ENCODE assay signal across 1 cellular context in genomic region chr19:50328257-50329145, GRCh38.
TF ChIP-seq lines count a peak whose summit lies in the region.

No MANE protein-coding gene starts in this region.

TF ChIP-seq in HEK293, 187 proteins besides CTCF, POLR2A, EP300 and RAD21 (continued from another document):
- TF ChIP-seq, protein P1, sequence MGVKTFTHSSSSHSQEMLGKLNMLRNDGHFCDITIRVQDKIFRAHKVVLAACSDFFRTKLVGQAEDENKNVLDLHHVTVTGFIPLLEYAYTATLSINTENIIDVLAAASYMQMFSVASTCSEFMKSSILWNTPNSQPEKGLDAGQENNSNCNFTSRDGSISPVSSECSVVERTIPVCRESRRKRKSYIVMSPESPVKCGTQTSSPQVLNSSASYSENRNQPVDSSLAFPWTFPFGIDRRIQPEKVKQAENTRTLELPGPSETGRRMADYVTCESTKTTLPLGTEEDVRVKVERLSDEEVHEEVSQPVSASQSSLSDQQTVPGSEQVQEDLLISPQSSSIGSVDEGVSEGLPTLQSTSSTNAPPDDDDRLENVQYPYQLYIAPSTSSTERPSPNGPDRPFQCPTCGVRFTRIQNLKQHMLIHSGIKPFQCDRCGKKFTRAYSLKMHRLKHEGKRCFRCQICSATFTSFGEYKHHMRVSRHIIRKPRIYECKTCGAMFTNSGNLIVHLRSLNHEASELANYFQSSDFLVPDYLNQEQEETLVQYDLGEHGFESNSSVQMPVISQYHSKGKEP (tag by site-specific recombination; IDR thresholded peaks at IDR 0.05): no peak
- TF ChIP-seq SETDB1 (IDR thresholded peaks at IDR 0.05; ENCODE audit: insufficient read length, low read length) (no peak), ZNF426 (tag by site-specific recombination; IDR thresholded peaks at IDR 0.05) (no peak), YY2 (tag by site-specific recombination; IDR thresholded peaks at IDR 0.05) (0 out of 2 replicates have a peak, but pooled peaks have one; percentile 18), ZNF391 (tag by site-specific recombination; IDR thresholded peaks at IDR 0.05; ENCODE audit: borderline replicate concordance, low read depth) (peak; percentile 23; the same call in 1 of the 2 replicates), ZNF549 (tag by site-specific recombination; IDR thresholded peaks at IDR 0.05) (no peak), ZNF510 (tag by site-specific recombination; IDR thresholded peaks at IDR 0.05; ENCODE audit: insufficient replicate concordance) (no peak), ZNF560 (tag by site-specific recombination; IDR thresholded peaks at IDR 0.05; ENCODE audit: borderline replicate concordance) (peak; percentile 78), ZNF501 (tag by site-specific recombination; IDR thresholded peaks at IDR 0.05) (no peak), ZNF16 (tag by site-specific recombination; IDR thresholded peaks at IDR 0.05; ENCODE audit: low read depth) (no peak), GLI2 (tag by site-specific recombination; IDR thresholded peaks at IDR 0.05; ENCODE audit: borderline replicate concordance, low read depth) (no peak), ZNF777 (tag by site-specific recombination; IDR thresholded peaks at IDR 0.05; ENCODE audit: borderline replicate concordance) (peak; percentile 95), ZNF621 (tag by site-specific recombination; IDR thresholded peaks at IDR 0.05) (no peak), SCRT1 (tag by site-specific recombination; IDR thresholded peaks at IDR 0.05; ENCODE audit: borderline replicate concordance) (no peak), ZFHX2 (tag by site-specific recombination; conservative IDR thresholded peaks at IDR 0.05) (peak; percentile 54; the same call in 1 of the 2 replicates), TSHZ1 (tag by site-specific recombination; IDR thresholded peaks at IDR 0.05; ENCODE audit: borderline replicate concordance) (no peak), ZNF19 (tag by site-specific recombination; IDR thresholded peaks at IDR 0.05; ENCODE audit: low read depth) (no peak), ZNF571 (tag by site-specific recombination; IDR thresholded peaks at IDR 0.05) (no peak), ZNF645 (tag by site-specific recombination; IDR thresholded peaks at IDR 0.05) (no peak), GLI4 (tag by site-specific recombination; IDR thresholded peaks at IDR 0.05) (no peak), ZNF623 (tag by site-specific recombination; IDR thresholded peaks at IDR 0.05) (no peak)
- TF ChIP-seq, protein P2, sequence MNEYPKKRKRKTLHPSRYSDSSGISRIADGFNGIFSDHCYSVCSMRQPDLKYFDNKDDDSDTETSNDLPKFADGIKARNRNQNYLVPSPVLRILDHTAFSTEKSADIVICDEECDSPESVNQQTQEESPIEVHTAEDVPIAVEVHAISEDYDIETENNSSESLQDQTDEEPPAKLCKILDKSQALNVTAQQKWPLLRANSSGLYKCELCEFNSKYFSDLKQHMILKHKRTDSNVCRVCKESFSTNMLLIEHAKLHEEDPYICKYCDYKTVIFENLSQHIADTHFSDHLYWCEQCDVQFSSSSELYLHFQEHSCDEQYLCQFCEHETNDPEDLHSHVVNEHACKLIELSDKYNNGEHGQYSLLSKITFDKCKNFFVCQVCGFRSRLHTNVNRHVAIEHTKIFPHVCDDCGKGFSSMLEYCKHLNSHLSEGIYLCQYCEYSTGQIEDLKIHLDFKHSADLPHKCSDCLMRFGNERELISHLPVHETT (tag by site-specific recombination; IDR thresholded peaks at IDR 0.05): no peak
- TF ChIP-seq, protein P3, sequence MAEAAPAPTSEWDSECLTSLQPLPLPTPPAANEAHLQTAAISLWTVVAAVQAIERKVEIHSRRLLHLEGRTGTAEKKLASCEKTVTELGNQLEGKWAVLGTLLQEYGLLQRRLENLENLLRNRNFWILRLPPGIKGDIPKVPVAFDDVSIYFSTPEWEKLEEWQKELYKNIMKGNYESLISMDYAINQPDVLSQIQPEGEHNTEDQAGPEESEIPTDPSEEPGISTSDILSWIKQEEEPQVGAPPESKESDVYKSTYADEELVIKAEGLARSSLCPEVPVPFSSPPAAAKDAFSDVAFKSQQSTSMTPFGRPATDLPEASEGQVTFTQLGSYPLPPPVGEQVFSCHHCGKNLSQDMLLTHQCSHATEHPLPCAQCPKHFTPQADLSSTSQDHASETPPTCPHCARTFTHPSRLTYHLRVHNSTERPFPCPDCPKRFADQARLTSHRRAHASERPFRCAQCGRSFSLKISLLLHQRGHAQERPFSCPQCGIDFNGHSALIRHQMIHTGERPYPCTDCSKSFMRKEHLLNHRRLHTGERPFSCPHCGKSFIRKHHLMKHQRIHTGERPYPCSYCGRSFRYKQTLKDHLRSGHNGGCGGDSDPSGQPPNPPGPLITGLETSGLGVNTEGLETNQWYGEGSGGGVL (tag by site-specific recombination; IDR thresholded peaks at IDR 0.05): peak; percentile 27; the same call in 1 of the 2 replicates
- TF ChIP-seq, protein P4, sequence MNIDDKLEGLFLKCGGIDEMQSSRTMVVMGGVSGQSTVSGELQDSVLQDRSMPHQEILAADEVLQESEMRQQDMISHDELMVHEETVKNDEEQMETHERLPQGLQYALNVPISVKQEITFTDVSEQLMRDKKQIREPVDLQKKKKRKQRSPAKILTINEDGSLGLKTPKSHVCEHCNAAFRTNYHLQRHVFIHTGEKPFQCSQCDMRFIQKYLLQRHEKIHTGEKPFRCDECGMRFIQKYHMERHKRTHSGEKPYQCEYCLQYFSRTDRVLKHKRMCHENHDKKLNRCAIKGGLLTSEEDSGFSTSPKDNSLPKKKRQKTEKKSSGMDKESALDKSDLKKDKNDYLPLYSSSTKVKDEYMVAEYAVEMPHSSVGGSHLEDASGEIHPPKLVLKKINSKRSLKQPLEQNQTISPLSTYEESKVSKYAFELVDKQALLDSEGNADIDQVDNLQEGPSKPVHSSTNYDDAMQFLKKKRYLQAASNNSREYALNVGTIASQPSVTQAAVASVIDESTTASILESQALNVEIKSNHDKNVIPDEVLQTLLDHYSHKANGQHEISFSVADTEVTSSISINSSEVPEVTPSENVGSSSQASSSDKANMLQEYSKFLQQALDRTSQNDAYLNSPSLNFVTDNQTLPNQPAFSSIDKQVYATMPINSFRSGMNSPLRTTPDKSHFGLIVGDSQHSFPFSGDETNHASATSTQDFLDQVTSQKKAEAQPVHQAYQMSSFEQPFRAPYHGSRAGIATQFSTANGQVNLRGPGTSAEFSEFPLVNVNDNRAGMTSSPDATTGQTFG (tag by site-specific recombination; IDR thresholded peaks at IDR 0.05; ENCODE audit: borderline replicate concordance): no peak
- TF ChIP-seq, protein P5, sequence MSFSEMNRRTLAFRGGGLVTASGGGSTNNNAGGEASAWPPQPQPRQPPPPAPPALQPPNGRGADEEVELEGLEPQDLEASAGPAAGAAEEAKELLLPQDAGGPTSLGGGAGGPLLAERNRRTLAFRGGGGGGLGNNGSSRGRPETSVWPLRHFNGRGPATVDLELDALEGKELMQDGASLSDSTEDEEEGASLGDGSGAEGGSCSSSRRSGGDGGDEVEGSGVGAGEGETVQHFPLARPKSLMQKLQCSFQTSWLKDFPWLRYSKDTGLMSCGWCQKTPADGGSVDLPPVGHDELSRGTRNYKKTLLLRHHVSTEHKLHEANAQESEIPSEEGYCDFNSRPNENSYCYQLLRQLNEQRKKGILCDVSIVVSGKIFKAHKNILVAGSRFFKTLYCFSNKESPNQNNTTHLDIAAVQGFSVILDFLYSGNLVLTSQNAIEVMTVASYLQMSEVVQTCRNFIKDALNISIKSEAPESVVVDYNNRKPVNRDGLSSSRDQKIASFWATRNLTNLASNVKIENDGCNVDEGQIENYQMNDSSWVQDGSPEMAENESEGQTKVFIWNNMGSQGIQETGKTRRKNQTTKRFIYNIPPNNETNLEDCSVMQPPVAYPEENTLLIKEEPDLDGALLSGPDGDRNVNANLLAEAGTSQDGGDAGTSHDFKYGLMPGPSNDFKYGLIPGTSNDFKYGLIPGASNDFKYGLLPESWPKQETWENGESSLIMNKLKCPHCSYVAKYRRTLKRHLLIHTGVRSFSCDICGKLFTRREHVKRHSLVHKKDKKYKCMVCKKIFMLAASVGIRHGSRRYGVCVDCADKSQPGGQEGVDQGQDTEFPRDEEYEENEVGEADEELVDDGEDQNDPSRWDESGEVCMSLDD (tag by site-specific recombination; IDR thresholded peaks at IDR 0.05): no peak
- TF ChIP-seq, protein P6, sequence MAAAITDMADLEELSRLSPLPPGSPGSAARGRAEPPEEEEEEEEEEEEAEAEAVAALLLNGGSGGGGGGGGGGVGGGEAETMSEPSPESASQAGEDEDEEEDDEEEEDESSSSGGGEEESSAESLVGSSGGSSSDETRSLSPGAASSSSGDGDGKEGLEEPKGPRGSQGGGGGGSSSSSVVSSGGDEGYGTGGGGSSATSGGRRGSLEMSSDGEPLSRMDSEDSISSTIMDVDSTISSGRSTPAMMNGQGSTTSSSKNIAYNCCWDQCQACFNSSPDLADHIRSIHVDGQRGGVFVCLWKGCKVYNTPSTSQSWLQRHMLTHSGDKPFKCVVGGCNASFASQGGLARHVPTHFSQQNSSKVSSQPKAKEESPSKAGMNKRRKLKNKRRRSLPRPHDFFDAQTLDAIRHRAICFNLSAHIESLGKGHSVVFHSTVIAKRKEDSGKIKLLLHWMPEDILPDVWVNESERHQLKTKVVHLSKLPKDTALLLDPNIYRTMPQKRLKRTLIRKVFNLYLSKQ (tag by site-specific recombination; IDR thresholded peaks at IDR 0.05; ENCODE audit: borderline replicate concordance): no peak
- TF ChIP-seq, protein P7, sequence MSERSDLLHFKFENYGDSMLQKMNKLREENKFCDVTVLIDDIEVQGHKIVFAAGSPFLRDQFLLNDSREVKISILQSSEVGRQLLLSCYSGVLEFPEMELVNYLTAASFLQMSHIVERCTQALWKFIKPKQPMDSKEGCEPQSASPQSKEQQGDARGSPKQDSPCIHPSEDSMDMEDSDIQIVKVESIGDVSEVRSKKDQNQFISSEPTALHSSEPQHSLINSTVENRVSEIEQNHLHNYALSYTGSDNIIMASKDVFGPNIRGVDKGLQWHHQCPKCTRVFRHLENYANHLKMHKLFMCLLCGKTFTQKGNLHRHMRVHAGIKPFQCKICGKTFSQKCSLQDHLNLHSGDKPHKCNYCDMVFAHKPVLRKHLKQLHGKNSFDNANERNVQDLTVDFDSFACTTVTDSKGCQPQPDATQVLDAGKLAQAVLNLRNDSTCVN (tag by site-specific recombination; optimal IDR thresholded peaks at IDR 0.05): peak; percentile 59
TF ChIP-seq in HEK293: peak in this region for 8.
